In the genomic region with DNA sequence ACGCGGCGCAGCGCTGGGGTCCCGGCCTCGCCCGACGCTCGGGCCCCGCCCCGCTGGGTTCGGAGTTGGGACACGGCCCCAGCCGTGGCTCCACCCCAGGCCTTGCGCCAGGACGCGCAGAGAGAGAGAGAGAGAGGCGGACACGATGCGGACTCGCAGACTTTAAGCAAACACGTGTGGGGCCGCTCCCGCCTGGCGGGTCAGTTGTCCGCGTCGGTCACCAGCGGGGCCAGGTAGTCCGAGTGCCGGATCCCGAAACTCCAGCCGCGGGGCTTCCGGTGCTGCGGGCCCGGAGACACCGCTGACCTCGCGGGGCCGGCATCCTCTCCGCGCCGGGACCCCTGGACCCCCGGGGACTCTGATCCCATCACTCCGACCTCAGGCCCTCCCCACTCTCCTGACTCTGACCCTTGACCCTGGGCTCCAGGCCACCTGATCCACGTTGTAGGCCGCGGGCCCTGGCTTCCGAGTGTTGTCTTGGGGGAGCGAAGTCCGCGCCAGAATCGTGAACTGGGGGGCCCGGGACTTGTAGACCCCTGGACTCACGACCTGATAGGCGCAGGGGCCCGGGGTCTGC, we compare ENCODE assay signal across 8 cellular contexts. TPM values are rescaled to one million over a fixed set of nuclear protein-coding genes. Genes with fewer than 3 reads are reported as not detected.
DNase-seq lines count a peak whose midpoint lies in the region; ATAC-seq, FAIRE-seq and TF ChIP-seq lines count a peak whose summit lies in the region.

No MANE protein-coding gene starts in this region.

- H3K27ac Mint-ChIP-seq in T-helper 17 cell (peak overlapping the region; percentile 96), type B pancreatic cell (no peak overlapping the region)

- H3K4me1 ChIP-seq in endothelial cell of umbilical vein (ENCODE audit: control insufficient read depth, extremely low read depth, insufficient read depth, low read length) (peaks cover 23% of the 10 kb centered on the region), mesodermal cell (ENCODE audit: control insufficient read depth, insufficient read depth, low read length, poor library complexity, severe bottlenecking) (peaks cover 6% of the 10 kb centered on the region)

- CTCF ChIA-PET in endothelial cell of umbilical vein (lab: Charles Lee) = interaction anchor here (0.6 kb wide), 1 partner anchor 532 kb away, joined by 5 read pairs; no protein-coding TSS in a partner anchor

- ATAC-seq in HG02885 (IDR thresholded peaks at IDR 0.05; ENCODE audit: poor library complexity, unreplicated experiment) = peak; percentile 19
- no peak for ATAC-seq in T-helper 17 cell

- H3K9me3 Mint-ChIP-seq in type B pancreatic cell = no peaks in the 10 kb centered on the region

- H2AFZ ChIP-seq in endothelial cell of umbilical vein (ENCODE audit: low read depth, low read length) = peak overlapping the region; percentile 62

- FAIRE-seq in endothelial cell of umbilical vein (lab: Jason Lieb, UNC) = no peak

- H3K27ac ChIP-seq in endothelial cell of umbilical vein (ENCODE audit: insufficient read depth, low read depth, low read length) (no peak overlapping the region), mesodermal cell (ENCODE audit: low read depth, low read length, severe bottlenecking) (no peak overlapping the region)

- no peaks in the 10 kb centered on the region for H3K9me1 ChIP-seq in endothelial cell of umbilical vein (replicated peaks; ENCODE audit: control insufficient read depth, extremely low read depth, insufficient read depth, low read length)

- POLR2A ChIA-PET in endothelial cell of umbilical vein (lab: Charles Lee) = no interaction called here

- dilution Hi-C loops in endothelial cell of umbilical vein (cut with MboI; ENCODE audit: extremely low pct_ligation_motif_present, low sequenced_read_pairs) = no loop called here

- H3K4me3 Mint-ChIP-seq in T-helper 17 cell (peak overlapping the region; percentile 95), type B pancreatic cell (peak overlapping the region; percentile 66)

- H3K36me3 ChIP-seq in endothelial cell of umbilical vein (ENCODE audit: control insufficient read depth in 2 of 2, extremely low read depth in 1 of 2, insufficient read depth in 2 of 2, low read length in 2 of 2) = no peaks in the 10 kb centered on the region
- H3K36me3 ChIP-seq in mesodermal cell (ENCODE audit: control insufficient read depth, insufficient read depth, low read length) = no peaks in the 10 kb centered on the region

- H3K27me3 Mint-ChIP-seq in T-helper 17 cell (no peaks in the 10 kb centered on the region), type B pancreatic cell (peaks cover 52% of the 10 kb centered on the region)

- H3K4me2 ChIP-seq in endothelial cell of umbilical vein (ENCODE audit: insufficient read depth, low read length) = peak overlapping the region; percentile 72

- H3K4me1 Mint-ChIP-seq in T-helper 17 cell = peaks cover 31% of the 10 kb centered on the region
- peaks cover 17% of the 10 kb centered on the region for H3K4me1 Mint-ChIP-seq in type B pancreatic cell (ENCODE audit: unreplicated experiment)

- H3K9me3 ChIP-seq in T-helper 17 cell (ENCODE audit: control insufficient read depth, low read length, poor library complexity, severe bottlenecking) = no peaks in the 10 kb centered on the region
- no peaks in the 10 kb centered on the region for H3K9me3 ChIP-seq in endothelial cell of umbilical vein (replicated peaks; ENCODE audit: control insufficient read depth, insufficient read depth, low read length)
- H3K9me3 ChIP-seq in mesodermal cell (ENCODE audit: control insufficient read depth, low read length) = no peaks in the 10 kb centered on the region

- no peak overlapping the region for H3K9ac ChIP-seq in endothelial cell of umbilical vein (replicated peaks; ENCODE audit: extremely low read depth, insufficient read depth, low read length)

- H3K79me2 ChIP-seq in endothelial cell of umbilical vein (ENCODE audit: control insufficient read depth, insufficient read depth, low read length) = no peaks in the 10 kb centered on the region

- 6 to 7% methylated on average over 44 to 51 of the region's 58 CpGs for WGBS in mesodermal cell (ENCODE audit: insufficient coverage in 2 of 2), 2 experiments

- H3K4me3 ChIP-seq in GM12875 (ENCODE audit: low read depth, low read length) (peak overlapping the region; percentile 82), endothelial cell of umbilical vein (replicated peaks in 1 of 3; ENCODE audit: insufficient read depth in 1 of 3, low read depth in 1 of 3, low read length in 3 of 3) (peak overlapping the region in 1 of 3 experiments; percentile 14), mesodermal cell (ENCODE audit: extremely low read depth, insufficient read depth, low read length, poor library complexity, severe bottlenecking) (peak overlapping the region; percentile 44)

- intact Hi-C loops in endothelial cell of umbilical vein (cut with micrococcal nuclease) = no loop called here

- H3K36me3 Mint-ChIP-seq in T-helper 17 cell (ENCODE audit: low read depth) (peaks cover 2% of the 10 kb centered on the region), type B pancreatic cell (no peaks in the 10 kb centered on the region)

- TF ChIP-seq POLR2A in endothelial cell of umbilical vein (IDR thresholded peaks at IDR 0.05; ENCODE audit: low read depth, low read length) = no peak

- no peak for DNase-seq in T-helper 17 cell
- no peak for DNase-seq in endothelial cell of umbilical vein (ENCODE audit: low read depth, low spot score)
- no peak for DNase-seq in type B pancreatic cell (ENCODE audit: extremely low spot score, unreplicated experiment)
- DNase-seq in anterior cingulate cortex (lab: John Stamatoyannopoulos, UW) = no peak
- no peak for DNase-seq in HuH-7 (ENCODE audit: low spot score)

- BruUV-seq in endothelial cell of umbilical vein (replicated peaks; lab: Mats Ljungman, UMichigan) = no TSS peak

- H3K27me3 ChIP-seq in endothelial cell of umbilical vein (ENCODE audit: control insufficient read depth in 2 of 2, insufficient read depth in 2 of 2, low read length in 2 of 2) = peaks cover 3 to 13% of the 10 kb centered on the region in 2 experiments

- H4K20me1 ChIP-seq in endothelial cell of umbilical vein (replicated peaks; ENCODE audit: control insufficient read depth, extremely low read depth, insufficient read depth, low read length) = no peaks in the 10 kb centered on the region

- no peak for TF ChIP-seq CTCF in GM12875 (IDR thresholded peaks at IDR 0.05; ENCODE audit: borderline replicate concordance, insufficient read depth, low read depth, low read length)
- TF ChIP-seq CTCF in endothelial cell of umbilical vein (IDR thresholded peaks at IDR 0.05; ENCODE audit: extremely low read depth in 1 of 2, insufficient read depth in 1 of 2, low read depth in 1 of 2, low read length in 2 of 2) = no peak
- TF ChIP-seq CTCF in type B pancreatic cell (conservative IDR thresholded peaks at IDR 0.05) = no peak

RNA-seq across cellular contexts. Expression of gene TYMP, which starts 0.6 kb away (rescaled TPM):
- total RNA-seq in T-helper 17 cell (10 to 100 TPM; 22.3 to 25.9 TPM), endothelial cell of umbilical vein (2.1 and 2.4 TPM in 2 replicates), type B pancreatic cell (ENCODE audit: low replicate concordance) (5.8 and 6.1 TPM in 2 replicates)
- 2.0 and 2.9 TPM in 2 replicates for polyA plus RNA-seq in endothelial cell of umbilical vein
- polyA plus RNA-seq in endothelial cell of umbilical vein (2011; cell fraction: cytosol; rRNA removed) = 0.96 and 1.5 TPM in 2 replicates
- 2.6 and 2.7 TPM in 2 replicates for polyA plus RNA-seq in endothelial cell of umbilical vein (2011; cell fraction: nucleus; rRNA removed)
- 1.3 and 5.0 TPM in 2 replicates for polyA plus RNA-seq in endothelial cell of umbilical vein (2012)
- 0.49 and 1.00 TPM in 2 replicates for polyA minus RNA-seq in endothelial cell of umbilical vein
- polyA minus RNA-seq in endothelial cell of umbilical vein (2011; cell fraction: cytosol; rRNA and poly(A)+ RNA removed) = 3.4 TPM
- 0.58 TPM in 2 replicates for polyA minus RNA-seq in endothelial cell of umbilical vein (2011; cell fraction: nucleus; rRNA and poly(A)+ RNA removed)
- polyA plus RNA-seq in mesodermal cell (2013, experiment 1 of 2) = 2.6 TPM
- 2.0 TPM for polyA plus RNA-seq in mesodermal cell (2013, experiment 2 of 2)

RNA-seq across cellular contexts. Expression of gene SCO2, which starts 5.0 kb away (rescaled TPM):
- total RNA-seq in T-helper 17 cell (10 to 100 TPM in 1 of 2 donors, 1 to 10 TPM in 1; 4.5 to 11.3 TPM), endothelial cell of umbilical vein (3.2 and 3.7 TPM in 2 replicates), type B pancreatic cell (ENCODE audit: low replicate concordance) (2.0 and 6.1 TPM in 2 replicates)
- 3.1 and 3.5 TPM in 2 replicates for polyA plus RNA-seq in endothelial cell of umbilical vein
- polyA plus RNA-seq in endothelial cell of umbilical vein (2011; cell fraction: cytosol; rRNA removed) = 1.5 and 1.8 TPM in 2 replicates
- 0.59 TPM in 1 of 2 replicates, not detected in the other for polyA plus RNA-seq in endothelial cell of umbilical vein (2011; cell fraction: nucleus; rRNA removed)
- 1.5 and 2.8 TPM in 2 replicates for polyA plus RNA-seq in endothelial cell of umbilical vein (2012)
- 0.38 TPM in 1 of 2 replicates, not detected in the other for polyA minus RNA-seq in endothelial cell of umbilical vein
- polyA minus RNA-seq in endothelial cell of umbilical vein (2011; cell fraction: cytosol; rRNA and poly(A)+ RNA removed) = 4.9 TPM
- not detected in 2 replicates for polyA minus RNA-seq in endothelial cell of umbilical vein (2011; cell fraction: nucleus; rRNA and poly(A)+ RNA removed)
- 1.7 TPM for polyA plus RNA-seq in mesodermal cell (2013, experiment 1 of 2)
- polyA plus RNA-seq in mesodermal cell (2013, experiment 2 of 2) = 0.91 TPM

RNA-seq across cellular contexts. Expression of gene KLHDC7B, which starts 15.3 kb away (rescaled TPM):
- total RNA-seq in T-helper 17 cell = 1 to 10 TPM; 3.8 to 5.1 TPM
- not detected in 2 replicates for total RNA-seq in endothelial cell of umbilical vein
- not detected in 2 replicates for polyA plus RNA-seq in endothelial cell of umbilical vein
- polyA plus RNA-seq in endothelial cell of umbilical vein (2011; cell fraction: cytosol; rRNA removed) = not detected in 2 replicates
- not detected in 2 replicates for polyA plus RNA-seq in endothelial cell of umbilical vein (2011; cell fraction: nucleus; rRNA removed)
- polyA plus RNA-seq in endothelial cell of umbilical vein (2012) = not detected in 2 replicates
- polyA minus RNA-seq in endothelial cell of umbilical vein = not detected in 2 replicates
- polyA minus RNA-seq in endothelial cell of umbilical vein (2011; cell fraction: cytosol; rRNA and poly(A)+ RNA removed) = 3.0 TPM
- not detected in 2 replicates for polyA minus RNA-seq in endothelial cell of umbilical vein (2011; cell fraction: nucleus; rRNA and poly(A)+ RNA removed)
- not detected for polyA plus RNA-seq in mesodermal cell (2013, experiment 1 of 2)
- 0.10 TPM for polyA plus RNA-seq in mesodermal cell (2013, experiment 2 of 2)
- total RNA-seq in type B pancreatic cell (ENCODE audit: low replicate concordance) = 0.10 TPM in 1 of 2 replicates, not detected in the other

RNA-seq across cellular contexts. Expression of gene NCAPH2, which starts 22.3 kb away (rescaled TPM):
- total RNA-seq in T-helper 17 cell (100 to 1,000 TPM in 1 of 2 donors, 10 to 100 TPM in 1; 97.0 to 103 TPM), endothelial cell of umbilical vein (42.4 and 43.1 TPM in 2 replicates), type B pancreatic cell (ENCODE audit: low replicate concordance) (60.0 and 75.2 TPM in 2 replicates)
- polyA plus RNA-seq in endothelial cell of umbilical vein = 34.8 and 43.2 TPM in 2 replicates
- 31.1 and 31.3 TPM in 2 replicates for polyA plus RNA-seq in endothelial cell of umbilical vein (2011; cell fraction: cytosol; rRNA removed)
- polyA plus RNA-seq in endothelial cell of umbilical vein (2011; cell fraction: nucleus; rRNA removed) = 80.2 and 81.0 TPM in 2 replicates
- 15.9 and 17.4 TPM in 2 replicates for polyA plus RNA-seq in endothelial cell of umbilical vein (2012)
- polyA minus RNA-seq in endothelial cell of umbilical vein = 19.7 and 21.4 TPM in 2 replicates
- 76.1 TPM for polyA minus RNA-seq in endothelial cell of umbilical vein (2011; cell fraction: cytosol; rRNA and poly(A)+ RNA removed)
- polyA minus RNA-seq in endothelial cell of umbilical vein (2011; cell fraction: nucleus; rRNA and poly(A)+ RNA removed) = 14.0 and 15.6 TPM in 2 replicates
- 33.4 TPM for polyA plus RNA-seq in mesodermal cell (2013, experiment 1 of 2)
- 27.2 TPM for polyA plus RNA-seq in mesodermal cell (2013, experiment 2 of 2)

RNA-seq across cellular contexts. Expression of gene LMF2, which starts 22.9 kb away (rescaled TPM):
- total RNA-seq in T-helper 17 cell (100 to 1,000 TPM; 110 to 130 TPM), endothelial cell of umbilical vein (89.7 and 94.8 TPM in 2 replicates), type B pancreatic cell (ENCODE audit: low replicate concordance) (65.5 and 74.0 TPM in 2 replicates)
- 112 and 190 TPM in 2 replicates for polyA plus RNA-seq in endothelial cell of umbilical vein
- polyA plus RNA-seq in endothelial cell of umbilical vein (2011; cell fraction: cytosol; rRNA removed) = 37.7 and 54.9 TPM in 2 replicates
- polyA plus RNA-seq in endothelial cell of umbilical vein (2011; cell fraction: nucleus; rRNA removed) = 326 and 351 TPM in 2 replicates
- polyA plus RNA-seq in endothelial cell of umbilical vein (2012) = 37.1 and 49.4 TPM in 2 replicates
- 52.8 and 61.6 TPM in 2 replicates for polyA minus RNA-seq in endothelial cell of umbilical vein
- polyA minus RNA-seq in endothelial cell of umbilical vein (2011; cell fraction: cytosol; rRNA and poly(A)+ RNA removed) = 36.3 TPM
- 34.3 and 62.2 TPM in 2 replicates for polyA minus RNA-seq in endothelial cell of umbilical vein (2011; cell fraction: nucleus; rRNA and poly(A)+ RNA removed)
- 59.7 TPM for polyA plus RNA-seq in mesodermal cell (2013, experiment 1 of 2)
- polyA plus RNA-seq in mesodermal cell (2013, experiment 2 of 2) = 48.3 TPM
